ENCODE assay signal across 17 cellular contexts in the genomic region with DNA sequence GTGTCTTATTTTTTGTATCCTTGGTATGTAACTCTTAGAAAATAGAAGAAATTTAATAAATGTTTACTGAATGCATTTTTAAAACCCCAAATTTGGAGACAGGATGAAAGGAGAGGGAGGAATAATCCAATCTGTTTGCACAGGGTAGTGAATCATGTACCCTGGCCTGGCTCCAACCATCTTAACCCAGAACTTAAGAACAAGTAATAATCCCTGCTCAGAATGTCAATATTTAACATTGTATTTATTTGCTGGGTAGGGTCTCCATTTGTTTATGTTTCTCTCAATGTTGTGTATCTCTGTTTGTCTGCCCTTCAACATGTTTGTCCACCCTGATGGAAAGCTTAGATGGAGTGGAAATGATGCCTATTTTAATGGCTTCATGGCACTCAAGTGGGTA. TPM values are rescaled to one million over a fixed set of nuclear protein-coding genes. Genes with fewer than 3 reads are reported as not detected.
DNase-seq lines count a peak whose midpoint lies in the region; ATAC-seq and TF ChIP-seq lines count a peak whose summit lies in the region.
"Had no signal": no experiment of that assay in that cellular context is flagged by ENCODE, and none has a peak within 500 bp of the region (broad histone marks: within the 10 kb centered on the region; RNA-seq: fewer than 3 reads in every experiment).

No MANE protein-coding gene starts in this region.

- no peaks in the 10 kb centered on the region for H3K9me3 ChIP-seq in adrenal gland (replicated peaks in 1 of 3)
- no peaks in the 10 kb centered on the region for H3K9me3 ChIP-seq in CD4-positive, alpha-beta T cell (ENCODE audit: control insufficient read depth, low read length)
- no peaks in the 10 kb centered on the region for H3K9me3 ChIP-seq in HAP-1
- H3K9me3 ChIP-seq: esophagus muscularis mucosa, sigmoid colon had no signal

- H3K36me3 ChIP-seq in adrenal gland (replicated peaks in 1 of 2), result no peaks in the 10 kb centered on the region
- no peaks in the 10 kb centered on the region for H3K36me3 ChIP-seq in HAP-1 (replicated peaks)
- H3K36me3 ChIP-seq: esophagus muscularis mucosa, sigmoid colon had no signal

- no peak for TF ChIP-seq CTCF in Calu3 (IDR thresholded peaks at IDR 0.05; ENCODE audit: unreplicated experiment)
- TF ChIP-seq CTCF in adrenal gland (IDR thresholded peaks at IDR 0.05), result no peak
- no peak for TF ChIP-seq CTCF in foreskin fibroblast (IDR thresholded peaks at IDR 0.05; ENCODE audit: low read depth, low read length)
- TF ChIP-seq CTCF in CD4-positive, alpha-beta T cell (IDR thresholded peaks at IDR 0.05), result no peak

- no peaks in the 10 kb centered on the region for H3K4me1 ChIP-seq in adrenal gland (replicated peaks in 1 of 2)
- no peaks in the 10 kb centered on the region for H3K4me1 ChIP-seq in HAP-1
- H3K4me1 ChIP-seq: sigmoid colon had no signal

- no peak for ATAC-seq in CD4-positive, alpha-beta T cell (ENCODE audit: poor library complexity)

- H3K9me3 Mint-ChIP-seq in Calu3 (ENCODE audit: low read depth, unreplicated experiment), result no peaks in the 10 kb centered on the region
- H3K9me3 Mint-ChIP-seq in CD4-positive, alpha-beta T cell, result no peaks in the 10 kb centered on the region
- H3K9me3 Mint-ChIP-seq: activated CD4-positive, alpha-beta T cell treated with anti-CD3 and anti-CD28 coated beads, Interleukin-2, amount 10 ng/mL, durations not matched to agents 7 days and 5 days; activated T-helper 2 cell treated with anti-CD3 and anti-CD28 coated beads, Interferon-gamma antibody, Interleukin-2, Interleukin-4, amounts not matched to agents 10 μg/mL and 5 μg/mL and 100 μg/mL, durations not matched to agents 14 hours and 24 hours and 36 hours; T-helper 1 cell treated with Interleukin-12 subunit alpha and Interleukin-12 subunit beta and Interleukin-4 antibody, amounts not matched to agents 30 μg/mL and 1 μg/mL, for 36 hours had no signal

- H3K27ac Mint-ChIP-seq in Calu3 (ENCODE audit: unreplicated experiment), result no peak overlapping the region
- no peak overlapping the region for H3K27ac Mint-ChIP-seq in CD4-positive, alpha-beta T cell
- H3K27ac Mint-ChIP-seq: activated CD4-positive, alpha-beta T cell treated with anti-CD3 and anti-CD28 coated beads, Interleukin-2, amount 10 ng/mL, durations not matched to agents 7 days and 5 days; activated T-helper 2 cell treated with anti-CD3 and anti-CD28 coated beads, Interferon-gamma antibody, Interleukin-2, Interleukin-4, amounts not matched to agents 10 μg/mL and 5 μg/mL and 100 μg/mL, durations not matched to agents 14 hours and 24 hours and 36 hours; CD14-positive monocyte; T-helper 1 cell treated with Interleukin-12 subunit alpha and Interleukin-12 subunit beta and Interleukin-4 antibody, amounts not matched to agents 30 μg/mL and 1 μg/mL, for 36 hours had no signal

- in situ Hi-C loops in HAP-1 (cut with MboI; ENCODE audit: low sequenced_read_pairs), result no loop called here

- POLR2A ChIA-PET in CD4-positive, alpha-beta T cell (lab: Charles Lee), result no interaction called here

- no peak for TF ChIP-seq POLR2A in adrenal gland (IDR thresholded peaks at IDR 0.05)

- intact Hi-C loops in Calu3 (cut with micrococcal nuclease; ENCODE audit: unreplicated experiment) (no loop called here), adrenal gland (cut with DNase I) (no loop called here)
- intact Hi-C loops in CD4-positive, alpha-beta T cell (cut with DNase I, micrococcal nuclease), result no loop called here

- H3K36me3 Mint-ChIP-seq in Calu3 (ENCODE audit: insufficient read depth, unreplicated experiment), result no peaks in the 10 kb centered on the region
- H3K36me3 Mint-ChIP-seq in CD4-positive, alpha-beta T cell (ENCODE audit: low read depth), result no peaks in the 10 kb centered on the region
- H3K36me3 Mint-ChIP-seq: CD14-positive monocyte had no signal

- no peak overlapping the region for H3K4me3 ChIP-seq in adrenal gland
- H3K4me3 ChIP-seq in foreskin fibroblast (ENCODE audit: low read depth in 1 of 2, low read length in 2 of 2), result no peak overlapping the region
- no peak overlapping the region for H3K4me3 ChIP-seq in HAP-1
- H3K4me3 ChIP-seq: esophagus muscularis mucosa, PC-9, sigmoid colon had no signal

- no peak overlapping the region for H3K4me3 Mint-ChIP-seq in Calu3 (ENCODE audit: low read depth, unreplicated experiment)
- H3K4me3 Mint-ChIP-seq in CD4-positive, alpha-beta T cell, result no peak overlapping the region
- H3K4me3 Mint-ChIP-seq: activated CD4-positive, alpha-beta T cell treated with anti-CD3 and anti-CD28 coated beads, Interleukin-2, amount 10 ng/mL, durations not matched to agents 7 days and 5 days; CD14-positive monocyte; T-helper 1 cell treated with Interleukin-12 subunit alpha and Interleukin-12 subunit beta and Interleukin-4 antibody, amounts not matched to agents 30 μg/mL and 1 μg/mL, for 36 hours had no signal

- BruUV-seq in Calu3 (replicated peaks; lab: Mats Ljungman, UMichigan), result no TSS peak

- H3K27me3 ChIP-seq in adrenal gland, result no peaks in the 10 kb centered on the region
- H3K27me3 ChIP-seq in CD4-positive, alpha-beta T cell (ENCODE audit: control insufficient read depth, insufficient read depth, low read length), result peaks cover 6% of the 10 kb centered on the region
- H3K27me3 ChIP-seq in HAP-1 (ENCODE audit: low read depth), result no peaks in the 10 kb centered on the region
- H3K27me3 ChIP-seq: esophagus muscularis mucosa, sigmoid colon had no signal

- CTCF ChIA-PET in Calu3 (lab: Charles Lee), result no interaction called here
- CTCF ChIA-PET in CD4-positive, alpha-beta T cell (lab: Charles Lee), result no interaction called here

- DNase-seq in Calu3 (peak; percentile 24), LHCN-M2 (ENCODE audit: low read depth) (peak; percentile 66), adrenal gland (peak in 4 of 7 donors; percentile 25 to 40 (median 31)), foreskin fibroblast (peak; percentile 73 to 88), NCI-H187 treated with DMSO at 0.1 percent for 48 hours (lab: John Stamatoyannopoulos, UW) (no peak), NCI-H2171 (lab: John Stamatoyannopoulos, UW) (no peak), HAP-1 (ENCODE audit: low spot score in 2 of 2) (no peak)
- no peak for DNase-seq in CD4-positive, alpha-beta T cell
- DNase-seq: activated CD4-positive, alpha-beta T cell treated with anti-CD3 and anti-CD28 coated beads, Interleukin-2, amount 10 ng/mL, durations not matched to agents 7 days and 5 days; islet precursor cell; NCI-H1048; PC-9; sigmoid colon had no signal

- no peak overlapping the region for H3K27ac ChIP-seq in adrenal gland
- H3K27ac ChIP-seq in CD4-positive, alpha-beta T cell (ENCODE audit: low read depth, low read length), result no peak overlapping the region
- H3K27ac ChIP-seq: esophagus muscularis mucosa, PC-9, sigmoid colon had no signal

- peaks cover 24% of the 10 kb centered on the region for H3K4me1 Mint-ChIP-seq in Calu3 (ENCODE audit: low read depth, unreplicated experiment)
- H3K4me1 Mint-ChIP-seq in CD4-positive, alpha-beta T cell (ENCODE audit: low read depth), result no peaks in the 10 kb centered on the region
- H3K4me1 Mint-ChIP-seq: activated CD4-positive, alpha-beta T cell treated with anti-CD3 and anti-CD28 coated beads, Interleukin-2, amount 10 ng/mL, durations not matched to agents 7 days and 5 days; CD14-positive monocyte had no signal

- no peaks in the 10 kb centered on the region for H3K27me3 Mint-ChIP-seq in Calu3 (ENCODE audit: unreplicated experiment)
- H3K27me3 Mint-ChIP-seq in CD4-positive, alpha-beta T cell, result peaks cover 6% of the 10 kb centered on the region

RNA-seq across cellular contexts. Expression of a gene that starts 54.4 kb away (rescaled TPM):
- total RNA-seq in Calu3 (2022), result 48.6 and 49.5 TPM in 2 replicates
- 29.8 and 38.2 TPM in 2 replicates for total RNA-seq in LHCN-M2 (2014; rRNA removed)
- 10.2 TPM for polyA plus RNA-seq in LHCN-M2 (2012)
- 10 to 100 TPM; 32.8 to 73.8 (median 42.6) TPM for total RNA-seq in adrenal gland
- polyA plus RNA-seq in adrenal gland, result 10 to 100 TPM in 2 of 3 donors, 1 to 10 TPM in 1; 7.4 to 21.7 (median 14.1) TPM
- 1 to 10 TPM; 2.2 to 3.0 TPM for total RNA-seq in CD4-positive, alpha-beta T cell

Comparison
In these comparisons a context has a peak if more than half of its experiments do, and no peak if none do; other contexts are left out.
1. DNase-seq: peak in Calu3 (single experiment), LHCN-M2 (single experiment), adrenal gland (4 of 7) and foreskin fibroblast (2 of 2); none in NCI-H187 treated with DMSO at 0.1 percent for 48 hours (single experiment), CD4-positive, alpha-beta T cell (0 of 10), NCI-H2171 (single experiment) and HAP-1 (0 of 2).